8 cellular contexts compared by ENCODE assay signal in the genomic region with DNA sequence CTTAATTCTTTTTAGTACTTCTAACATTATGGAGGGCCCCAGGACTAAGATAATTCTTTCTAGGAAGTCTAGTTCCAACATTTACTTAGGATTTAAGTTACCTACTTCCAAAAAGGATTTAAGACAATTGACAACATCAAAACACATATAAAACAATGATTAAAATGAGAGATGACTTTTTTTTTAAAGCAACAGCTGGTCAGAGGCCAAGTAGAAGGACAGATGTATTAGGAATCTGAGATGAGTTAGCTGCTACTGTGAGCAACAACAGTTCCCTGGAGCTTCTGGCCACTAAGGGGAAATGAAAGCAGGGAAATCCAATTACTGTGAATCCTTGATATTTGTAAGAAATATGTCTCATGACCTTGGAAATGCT.
DNase-seq lines count a peak whose midpoint lies in the region; ATAC-seq and TF ChIP-seq lines count a peak whose summit lies in the region.

No MANE protein-coding gene starts in this region.

- peak overlapping the region; percentile 86 for H3K27ac Mint-ChIP-seq in activated T-helper 17 cell treated with anti-CD3 and anti-CD28 coated beads, Interleukin-2, amount 50 U/mL, for 72 hours
- H3K27ac Mint-ChIP-seq in mesothelial cell of epicardium, result no peak overlapping the region

- no peak overlapping the region for H3K27ac ChIP-seq in 22Rv1

- H3K27me3 Mint-ChIP-seq in activated T-helper 17 cell treated with anti-CD3 and anti-CD28 coated beads, Interleukin-2, amount 50 U/mL, for 72 hours, result peaks cover 6% of the 10 kb centered on the region
- no peaks in the 10 kb centered on the region for H3K27me3 Mint-ChIP-seq in mesothelial cell of epicardium (ENCODE audit: low read depth)

- peaks cover 3% of the 10 kb centered on the region for H3K4me1 Mint-ChIP-seq in activated T-helper 17 cell treated with anti-CD3 and anti-CD28 coated beads, Interleukin-2, amount 50 U/mL, for 72 hours
- peaks cover 27% of the 10 kb centered on the region for H3K4me1 Mint-ChIP-seq in mesothelial cell of epicardium

- no peaks in the 10 kb centered on the region for H3K36me3 Mint-ChIP-seq in activated T-helper 17 cell treated with anti-CD3 and anti-CD28 coated beads, Interleukin-2, amount 50 U/mL, for 72 hours (ENCODE audit: low read depth)
- H3K36me3 Mint-ChIP-seq in mesothelial cell of epicardium, result no peaks in the 10 kb centered on the region

- DNase-seq in GM03348 (ENCODE audit: low spot score), result peak; percentile 18
- no peak for DNase-seq in mesothelial cell of epicardium (ENCODE audit: low spot score in 2 of 2, unreplicated experiment in 2 of 2)
- no peak for DNase-seq in COLO829 (ENCODE audit: low spot score)
- no peak for DNase-seq in SKM-1 treated with dmso at 0.1 percent for 144 hours (lab: John Stamatoyannopoulos, UW; ENCODE audit: unreplicated experiment)

- TF ChIP-seq CTCF in 22Rv1 (IDR thresholded peaks at IDR 0.05) (peak; percentile 76), mesothelial cell of epicardium (IDR thresholded peaks at IDR 0.05; ENCODE audit: unreplicated experiment) (no peak)

- H3K9me3 Mint-ChIP-seq in activated T-helper 17 cell treated with anti-CD3 and anti-CD28 coated beads, Interleukin-2, amount 50 U/mL, for 72 hours, result no peaks in the 10 kb centered on the region
- H3K9me3 Mint-ChIP-seq in mesothelial cell of epicardium, result no peaks in the 10 kb centered on the region

- peak overlapping the region; percentile 78 for H3K4me3 Mint-ChIP-seq in activated T-helper 17 cell treated with anti-CD3 and anti-CD28 coated beads, Interleukin-2, amount 50 U/mL, for 72 hours
- H3K4me3 Mint-ChIP-seq in mesothelial cell of epicardium, result peak overlapping the region; percentile 67

- no peak for ATAC-seq in activated T-helper 17 cell treated with anti-CD3 and anti-CD28 coated beads, Interleukin-2, amount 50 U/mL, for 72 hours (replicated peaks)
- no peak for ATAC-seq in HG03460 (IDR thresholded peaks at IDR 0.05; ENCODE audit: unreplicated experiment)
- ATAC-seq in HG02588 (IDR thresholded peaks at IDR 0.05; ENCODE audit: unreplicated experiment), result no peak
